13 cellular contexts compared by ENCODE assay signal in the genomic region with DNA sequence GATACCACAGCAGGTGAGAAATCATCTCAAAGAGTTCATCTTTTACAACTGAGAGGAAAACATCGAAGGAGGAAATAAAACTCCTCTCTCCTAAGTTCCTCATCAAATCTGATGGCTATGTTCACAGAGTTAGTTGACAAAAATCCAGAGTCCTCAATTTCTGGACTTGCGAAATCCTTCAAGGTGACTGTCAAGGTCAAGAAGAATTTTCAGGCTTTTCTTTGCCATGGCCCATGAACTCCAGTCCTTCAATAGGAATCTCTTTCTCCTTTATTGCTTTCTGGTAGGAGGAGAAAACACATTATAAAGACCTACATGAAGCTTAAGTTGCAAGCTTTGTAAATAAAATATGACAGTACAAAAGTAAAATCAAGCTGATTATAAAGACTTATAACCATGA. TPM values are rescaled to one million over a fixed set of nuclear protein-coding genes. Genes with fewer than 3 reads are reported as not detected.
DNase-seq lines count a peak whose midpoint lies in the region; ATAC-seq and TF ChIP-seq lines count a peak whose summit lies in the region.
"Had no signal": no experiment of that assay in that cellular context is flagged by ENCODE, and none has a peak within 500 bp of the region (broad histone marks: within the 10 kb centered on the region; RNA-seq: fewer than 3 reads in every experiment).

No MANE protein-coding gene starts in this region.

- H3K9ac ChIP-seq in parathyroid adenoma = no peak overlapping the region

- H3K9me3 Mint-ChIP-seq in activated T-cell treated with anti-CD3 and anti-CD28 coated beads, Interleukin-2, amount 50 U/mL, for 4 hours = no peaks in the 10 kb centered on the region
- no peaks in the 10 kb centered on the region for H3K9me3 Mint-ChIP-seq in chondrocyte (ENCODE audit: low read depth)

- H3K27ac ChIP-seq in parathyroid adenoma = peak overlapping the region; percentile 13
- H3K27ac ChIP-seq: coronary artery, lower lobe of right lung had no signal

- peaks cover 12% of the 10 kb centered on the region for H3K4me1 ChIP-seq in parathyroid adenoma

- no peak overlapping the region for H2AFZ ChIP-seq in parathyroid adenoma

- peak overlapping the region; percentile 97 for H3K4me3 Mint-ChIP-seq in activated T-cell treated with anti-CD3 and anti-CD28 coated beads, Interleukin-2, amount 50 U/mL, for 4 hours
- peak overlapping the region; percentile 89 for H3K4me3 Mint-ChIP-seq in chondrocyte (ENCODE audit: unreplicated experiment)

- peak overlapping the region; percentile 98 for H3K27ac Mint-ChIP-seq in chondrocyte (ENCODE audit: unreplicated experiment)

- H3K4me3 ChIP-seq in MG63 (peak overlapping the region; percentile 100), parathyroid adenoma (ENCODE audit: low read depth, low read length) (no peak overlapping the region)

- peaks cover 36% of the 10 kb centered on the region for H3K79me2 ChIP-seq in parathyroid adenoma

- no peaks in the 10 kb centered on the region for H3K27me3 Mint-ChIP-seq in activated T-cell treated with anti-CD3 and anti-CD28 coated beads, Interleukin-2, amount 50 U/mL, for 4 hours (ENCODE audit: low read depth)
- H3K27me3 Mint-ChIP-seq in chondrocyte (ENCODE audit: low read depth) = no peaks in the 10 kb centered on the region

- no peak overlapping the region for H3K4me2 ChIP-seq in parathyroid adenoma (ENCODE audit: low read length)

- H3K9me3 ChIP-seq in MG63 (no peaks in the 10 kb centered on the region), parathyroid adenoma (ENCODE audit: control insufficient read depth, low read length) (no peaks in the 10 kb centered on the region)
- H3K9me3 ChIP-seq: lower lobe of right lung had no signal

- DNase-seq in activated T-cell treated with anti-CD3 and anti-CD28 coated beads, Interleukin-2, amount 50 U/mL, for 4 hours = no peak
- DNase-seq in activated T-cell treated with anti-CD3 and anti-CD28 coated beads for 4 hours = no peak
- no peak for DNase-seq in MG63
- DNase-seq in chondrocyte (ENCODE audit: low spot score) = no peak
- no peak for DNase-seq in NCI-H82 treated with DMSO at 0.1 percent for 48 hours (lab: John Stamatoyannopoulos, UW; ENCODE audit: unreplicated experiment)
- DNase-seq in epidermal melanocyte (ENCODE audit: insufficient read length, low spot score) = no peak
- DNase-seq: GF-D8, lower lobe of right lung, MM.1S, NCI-H774 had no signal

- H3K4me1 Mint-ChIP-seq in activated T-cell treated with anti-CD3 and anti-CD28 coated beads, Interleukin-2, amount 50 U/mL, for 4 hours (ENCODE audit: low read depth) = peaks cover 34% of the 10 kb centered on the region
- H3K4me1 Mint-ChIP-seq in chondrocyte (ENCODE audit: low read depth) = peaks cover 41% of the 10 kb centered on the region

- H3K36me3 ChIP-seq in MG63 (peaks cover 64% of the 10 kb centered on the region), parathyroid adenoma (ENCODE audit: control insufficient read depth, insufficient read depth, low read length) (no peaks in the 10 kb centered on the region)

- H3K27me3 ChIP-seq in MG63 (no peaks in the 10 kb centered on the region), parathyroid adenoma (ENCODE audit: control insufficient read depth, insufficient read depth, low read length) (no peaks in the 10 kb centered on the region)

- peaks cover 11% of the 10 kb centered on the region for H3K36me3 Mint-ChIP-seq in activated T-cell treated with anti-CD3 and anti-CD28 coated beads, Interleukin-2, amount 50 U/mL, for 4 hours (ENCODE audit: insufficient read depth)
- H3K36me3 Mint-ChIP-seq in chondrocyte (ENCODE audit: low read depth) = peaks cover 8% of the 10 kb centered on the region

- TF ChIP-seq CTCF in chondrocyte (IDR thresholded peaks at IDR 0.05) (no peak), parathyroid adenoma (IDR thresholded peaks at IDR 0.05) (no peak)

- no peak for ATAC-seq in activated T-cell treated with anti-CD3 and anti-CD28 coated beads, Interleukin-2, amount 50 U/mL, for 4 hours
- no peak for ATAC-seq in HG03095 (IDR thresholded peaks at IDR 0.05; ENCODE audit: unreplicated experiment)
- ATAC-seq: lower lobe of right lung had no signal

RNA-seq across cellular contexts. Expression of a gene that starts 1.5 kb away (rescaled TPM):
- total RNA-seq in activated T-cell treated with anti-CD3 and anti-CD28 coated beads, Interleukin-2, amount 50 U/mL, for 4 hours = 10 to 100 TPM; 60.7 to 68.9 (median 66.4) TPM
- 40.3 and 41.4 TPM in 2 replicates for total RNA-seq in MG63 (2014; rRNA removed; shearing (Covaris generic); ENCODE audit: low replicate concordance)
- total RNA-seq in chondrocyte = 26.3 to 32.3 TPM (median 27.1 TPM) in 3 replicates

RNA-seq across cellular contexts. Expression of a gene that starts 1.6 kb away (rescaled TPM):
- total RNA-seq in activated T-cell treated with anti-CD3 and anti-CD28 coated beads, Interleukin-2, amount 50 U/mL, for 4 hours = 10 to 100 TPM; 47.6 to 58.0 (median 55.1) TPM
- total RNA-seq in MG63 (2014; rRNA removed; shearing (Covaris generic); ENCODE audit: low replicate concordance) = 14.8 and 15.5 TPM in 2 replicates
- 17.6 to 18.8 TPM (median 18.0 TPM) in 3 replicates for total RNA-seq in chondrocyte

RNA-seq across cellular contexts. Expression of a gene that starts 6.8 kb away (rescaled TPM):
- 100 to 1,000 TPM; 495 to 510 (median 508) TPM for total RNA-seq in activated T-cell treated with anti-CD3 and anti-CD28 coated beads, Interleukin-2, amount 50 U/mL, for 4 hours
- total RNA-seq in MG63 (2014; rRNA removed; shearing (Covaris generic); ENCODE audit: low replicate concordance) = 359 and 816 TPM in 2 replicates
- 299 to 302 TPM (median 300 TPM) in 3 replicates for total RNA-seq in chondrocyte

RNA-seq across cellular contexts. Expression of a gene that starts 24.9 kb away (rescaled TPM):
- total RNA-seq in activated T-cell treated with anti-CD3 and anti-CD28 coated beads, Interleukin-2, amount 50 U/mL, for 4 hours = 100 to 1,000 TPM; 259 to 288 (median 272) TPM
- 332 and 366 TPM in 2 replicates for total RNA-seq in MG63 (2014; rRNA removed; shearing (Covaris generic); ENCODE audit: low replicate concordance)
- total RNA-seq in chondrocyte = 108 to 150 TPM (median 113 TPM) in 3 replicates

RNA-seq across cellular contexts. Expression of a gene that starts 51.2 kb away (rescaled TPM):
- 100 to 1,000 TPM; 243 to 252 (median 248) TPM for total RNA-seq in activated T-cell treated with anti-CD3 and anti-CD28 coated beads, Interleukin-2, amount 50 U/mL, for 4 hours
- 472 and 685 TPM in 2 replicates for total RNA-seq in MG63 (2014; rRNA removed; shearing (Covaris generic); ENCODE audit: low replicate concordance)
- 317 to 550 TPM (median 322 TPM) in 3 replicates for total RNA-seq in chondrocyte
